ENCODE assay signal across 11 cellular contexts in genomic region chr5:126368239-126368812, GRCh38. TPM values are rescaled to one million over a fixed set of nuclear protein-coding genes. Genes with fewer than 3 reads are reported as not detected.
DNase-seq lines count a peak whose midpoint lies in the region; TF ChIP-seq lines count a peak whose summit lies in the region.
"Had no signal": no experiment of that assay in that cellular context is flagged by ENCODE, and none has a peak within 500 bp of the region (broad histone marks: within the 10 kb centered on the region; RNA-seq: fewer than 3 reads in every experiment).

No MANE protein-coding gene starts in this region.

- H4K20me1 ChIP-seq in hepatocyte (ENCODE audit: insufficient read depth, poor library complexity, severe bottlenecking): no peaks in the 10 kb centered on the region

- H3K4me1 ChIP-seq in hepatocyte (ENCODE audit: insufficient read depth): peaks cover 30% of the 10 kb centered on the region
- H3K4me1 ChIP-seq in transverse colon: peaks cover 13 to 44% (median 23%) of the 10 kb centered on the region in 4 donors

- H3K27me3 ChIP-seq in hepatocyte (no peaks in the 10 kb centered on the region), transverse colon (no peaks in the 10 kb centered on the region)

- H3K79me2 ChIP-seq in hepatocyte: peaks cover 12% of the 10 kb centered on the region

- TF ChIP-seq EP300 in transverse colon (IDR thresholded peaks at IDR 0.05; ENCODE audit: low read depth): no peak

- no peak overlapping the region for H3K4me3 ChIP-seq in hepatocyte
- no peak overlapping the region for H3K4me3 ChIP-seq in transverse colon
- H3K4me3 ChIP-seq: A549 had no signal

- H3K9me3 ChIP-seq in hepatocyte (ENCODE audit: low read depth): no peaks in the 10 kb centered on the region
- no peaks in the 10 kb centered on the region for H3K9me3 ChIP-seq in transverse colon
- H3K9me3 ChIP-seq: A549 had no signal

- intact Hi-C loops in transverse colon (cut with DNase I; ENCODE audit: low total_unique reads): loop anchor here (10.0 kb wide), 1 partner anchor 46 kb away; no protein-coding TSS in a partner anchor

- no peak overlapping the region for H2AFZ ChIP-seq in hepatocyte

- peak overlapping the region; percentile 39 for H3K27ac ChIP-seq in hepatocyte
- peak overlapping the region; percentile 9 to 84 (median 34) for H3K27ac ChIP-seq in transverse colon
- H3K27ac ChIP-seq: A549 had no signal

- DNase-seq in DMS53 (lab: John Stamatoyannopoulos, UW) (peak; percentile 12), DMS53 treated with DMSO at 0.1 percent for 48 hours (lab: John Stamatoyannopoulos, UW; ENCODE audit: unreplicated experiment) (no peak), NCI-H526 (lab: John Stamatoyannopoulos, UW) (peak; percentile 29 to 62), hepatocyte (ENCODE audit: low spot score) (no peak), transverse colon (no peak), dermis blood vessel endothelial cell (no peak), HK-2 (ENCODE audit: unreplicated experiment) (no peak), hippocampal formation (lab: John Stamatoyannopoulos, UW) (no peak)
- DNase-seq: activated CD4-positive, alpha-beta T cell treated with anti-CD3 and anti-CD28 coated beads for 48 hours; NCI-H748 treated with DMSO at 0.1 percent for 48 hours had no signal

- H3K36me3 ChIP-seq in hepatocyte (replicated peaks; ENCODE audit: insufficient read depth, low read depth) (no peaks in the 10 kb centered on the region), transverse colon (no peaks in the 10 kb centered on the region)

- TF ChIP-seq POLR2A in transverse colon (IDR thresholded peaks at IDR 0.05): no peak

- 34% methylated on average over 2 of the region's 2 CpGs for WGBS in hepatocyte (ENCODE audit: low lambda C conversion rate, missing lambda C conversion rate)
- WGBS in transverse colon (ENCODE audit: low coverage in 1 of 2), 2 donors: 33 to 48% methylated on average over 1 to 2 of the region's 2 CpGs

- no peak for TF ChIP-seq CTCF in hepatocyte (IDR thresholded peaks at IDR 0.05; ENCODE audit: poor library complexity)
- TF ChIP-seq CTCF in transverse colon (IDR thresholded peaks at IDR 0.05): no peak

- no peak overlapping the region for H3K4me2 ChIP-seq in hepatocyte
- H3K4me2 ChIP-seq: A549 had no signal

- in situ Hi-C loops in transverse colon (cut with MboI; ENCODE audit: low pct_ligation_motif_present in 1 of 4, low pct_unique_long_range_greater_than_20kb in 1 of 4, low sequenced_read_pairs in 3 of 4): no loop called here

- H3K9me2 ChIP-seq in hepatocyte (replicated peaks; ENCODE audit: insufficient read depth): no peaks in the 10 kb centered on the region

RNA-seq across cellular contexts. Expression of gene GRAMD2B, which starts 54.9 kb away (rescaled TPM):
- total RNA-seq in hepatocyte (24.4 and 32.5 TPM in 2 replicates), transverse colon (100 to 1,000 TPM in 3 of 4 donors, 10 to 100 TPM in 1; 93.9 to 191 (median 161) TPM), dermis blood vessel endothelial cell (7.3 and 13.9 TPM in 2 replicates)
- polyA plus RNA-seq in hepatocyte: 9.3 and 18.9 TPM in 2 replicates

Comparison
In these comparisons a context has a peak if more than half of its experiments do, and no peak if none do; other contexts are left out.
1. DNase-seq: peak in DMS53 (single experiment) and NCI-H526 (2 of 2); none in DMS53 treated with DMSO at 0.1 percent for 48 hours (single experiment), hepatocyte (single experiment), transverse colon (single experiment), dermis blood vessel endothelial cell (single experiment), HK-2 (single experiment) and hippocampal formation (0 of 2).